In the genomic region with DNA sequence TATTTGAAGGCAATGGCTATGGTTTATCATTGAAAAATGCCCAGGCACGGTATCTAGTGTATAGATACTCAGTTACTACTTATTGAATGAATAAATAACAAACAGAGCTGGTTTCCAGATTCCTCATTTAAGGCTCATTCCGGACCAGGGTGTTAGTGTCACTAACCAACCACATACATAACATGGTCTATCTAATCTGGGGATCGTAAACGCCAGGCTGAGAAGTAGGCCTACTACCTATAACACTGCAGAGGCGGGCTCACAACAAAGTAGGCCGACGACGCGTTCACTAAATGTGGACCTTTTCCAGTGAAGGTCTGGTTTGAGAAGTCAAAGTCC, we compare ENCODE assay signal across 8 cellular contexts. TPM values are rescaled to one million over a fixed set of nuclear protein-coding genes. Genes with fewer than 3 reads are reported as not detected.
DNase-seq lines count a peak whose midpoint lies in the region; ATAC-seq and TF ChIP-seq lines count a peak whose summit lies in the region.

No MANE protein-coding gene starts in this region.

- H3K36me3 Mint-ChIP-seq in endodermal cell (ENCODE audit: low read depth) = peaks cover 26% of the 10 kb centered on the region

- peak overlapping the region; percentile 34 for H2BK5ac ChIP-seq in trophoblast cell (ENCODE audit: low read depth, low read length, poor library complexity)

- no peaks in the 10 kb centered on the region for H3K9me3 Mint-ChIP-seq in endodermal cell

- no peak overlapping the region for H2BK120ac ChIP-seq in trophoblast cell (ENCODE audit: insufficient read depth, low read length, poor library complexity)

- H3K9me2 ChIP-seq in Karpas-422 (replicated peaks; ENCODE audit: insufficient read depth, low read length) = no peaks in the 10 kb centered on the region

- H3K18ac ChIP-seq in trophoblast cell (ENCODE audit: low read length) = peak overlapping the region; percentile 18

- peaks cover 9% of the 10 kb centered on the region for H3K4me1 Mint-ChIP-seq in endodermal cell

- DNase-seq in Karpas-422 (no peak), endodermal cell (no peak), trophoblast cell (no peak), DMS114 treated with DMSO at 0.1 percent for 48 hours (lab: John Stamatoyannopoulos, UW; ENCODE audit: unreplicated experiment) (no peak), NCI-H2171 treated with DMSO at 0.1 percent for 48 hours (lab: John Stamatoyannopoulos, UW) (no peak), OCI-M2 (lab: John Stamatoyannopoulos, UW; ENCODE audit: unreplicated experiment) (no peak)

- H3K36me3 ChIP-seq in Karpas-422 (ENCODE audit: insufficient read depth, low read length) (peaks cover 13% of the 10 kb centered on the region; the same call in 1 of the 2 replicates), endodermal cell (ENCODE audit: control insufficient read depth, insufficient read depth, low read length) (peaks cover 29% of the 10 kb centered on the region), trophoblast cell (ENCODE audit: control insufficient read depth in 1 of 2, insufficient read depth in 2 of 2, low read length in 2 of 2) (peaks cover 0 to 4% of the 10 kb centered on the region in 2 experiments)

- H3K79me2 ChIP-seq in Karpas-422 (ENCODE audit: low read length) (peaks cover 29% of the 10 kb centered on the region), trophoblast cell (ENCODE audit: control insufficient read depth, insufficient read depth, low read length, poor library complexity) (no peaks in the 10 kb centered on the region)

- H3K4me3 ChIP-seq in Karpas-422 (ENCODE audit: low read length) (peak overlapping the region; percentile 85), endodermal cell (ENCODE audit: low read length) (peak overlapping the region; percentile 98), trophoblast cell (ENCODE audit: low read depth, low read length) (peak overlapping the region; percentile 99)

- no peaks in the 10 kb centered on the region for H3K27me3 Mint-ChIP-seq in endodermal cell (ENCODE audit: insufficient read depth)

- H3K14ac ChIP-seq in trophoblast cell (ENCODE audit: low read length) = peak overlapping the region; percentile 40

- H3K9ac ChIP-seq in Karpas-422 (ENCODE audit: low read length) (peak overlapping the region; percentile 84), endodermal cell (ENCODE audit: extremely low read depth, low read length, poor library complexity, severe bottlenecking) (peak overlapping the region; percentile 86), trophoblast cell (ENCODE audit: low read length) (peak overlapping the region; percentile 84)

- H4K20me1 ChIP-seq in Karpas-422 (ENCODE audit: insufficient read depth, low read depth, low read length) = no peaks in the 10 kb centered on the region

- H3K4me1 ChIP-seq in Karpas-422 (ENCODE audit: low read length) (peaks cover 18% of the 10 kb centered on the region), endodermal cell (ENCODE audit: control insufficient read depth, insufficient read depth, low read length) (peaks cover 4% of the 10 kb centered on the region), trophoblast cell (ENCODE audit: control insufficient read depth in 1 of 2, insufficient read depth in 2 of 2, low read length in 2 of 2) (peaks cover 3 to 5% of the 10 kb centered on the region in 2 experiments)

- H3K9me3 ChIP-seq in Karpas-422 (ENCODE audit: low read length) (no peaks in the 10 kb centered on the region), endodermal cell (ENCODE audit: control insufficient read depth, low read length) (no peaks in the 10 kb centered on the region), trophoblast cell (ENCODE audit: insufficient read depth, low read depth, low read length) (peaks cover 2% of the 10 kb centered on the region)

- peaks cover 5% of the 10 kb centered on the region for H3K79me1 ChIP-seq in trophoblast cell (ENCODE audit: low read length)

- H2AFZ ChIP-seq in Karpas-422 (ENCODE audit: low read length) (peak overlapping the region; percentile 47), trophoblast cell (ENCODE audit: insufficient read depth, low read length, poor library complexity) (peak overlapping the region; percentile 32)

- ATAC-seq in GM19455 (IDR thresholded peaks at IDR 0.05; ENCODE audit: unreplicated experiment) (peak; percentile 27), GM21717 (IDR thresholded peaks at IDR 0.05; ENCODE audit: unreplicated experiment) (no peak)

- peak overlapping the region; percentile 85 for H3K4me3 Mint-ChIP-seq in endodermal cell

- peak overlapping the region; percentile 19 for H3K4ac ChIP-seq in trophoblast cell (ENCODE audit: low read depth, low read length)

- H4K91ac ChIP-seq in trophoblast cell (ENCODE audit: low read depth, low read length) = peak overlapping the region; percentile 32

- H3K4me2 ChIP-seq in Karpas-422 (ENCODE audit: low read depth, low read length, poor library complexity, severe bottlenecking) = peak overlapping the region; percentile 78
- peak overlapping the region; percentile 84 for H3K4me2 ChIP-seq in trophoblast cell (ENCODE audit: low read length)

- H2AK5ac ChIP-seq in trophoblast cell (ENCODE audit: low read length) = peak overlapping the region; percentile 36

- peak overlapping the region; percentile 82 for H4K8ac ChIP-seq in trophoblast cell (ENCODE audit: low read depth, low read length)

- TF ChIP-seq CTCF in endodermal cell (conservative IDR thresholded peaks at IDR 0.05) = no peak

- peak overlapping the region; percentile 45 for H4K12ac ChIP-seq in trophoblast cell (ENCODE audit: low read depth, low read length)

- H3K23ac ChIP-seq in trophoblast cell (ENCODE audit: low read length) = no peak overlapping the region

- peak overlapping the region; percentile 88 for H3K27ac Mint-ChIP-seq in endodermal cell

- peak overlapping the region; percentile 24; the same call in 1 of the 2 replicates for H3K27ac ChIP-seq in Karpas-422 (ENCODE audit: low read length)
- peak overlapping the region; percentile 55 for H3K27ac ChIP-seq in endodermal cell (ENCODE audit: low read depth, low read length)
- H3K27ac ChIP-seq in trophoblast cell (ENCODE audit: low read depth, low read length) = peak overlapping the region; percentile 45

- H2BK12ac ChIP-seq in trophoblast cell (ENCODE audit: low read length) = no peak overlapping the region

- H3K27me3 ChIP-seq in Karpas-422 (ENCODE audit: low read length) (no peaks in the 10 kb centered on the region), endodermal cell (ENCODE audit: control insufficient read depth, insufficient read depth, low read length, poor library complexity, severe bottlenecking) (no peaks in the 10 kb centered on the region), trophoblast cell (ENCODE audit: insufficient read depth, low read length) (no peaks in the 10 kb centered on the region)

- 3% methylated on average over 9 of the region's 9 CpGs; no CpG with 5 or more reads in 1 of the 2 experiments for WGBS in endodermal cell (ENCODE audit: insufficient coverage in 1 of 2, insufficient read length in 1 of 2), 2 experiments
- no CpG with 5 or more reads among the region's 9 CpGs for WGBS in trophoblast cell (ENCODE audit: extremely low coverage, insufficient coverage, insufficient read length)

RNA-seq across cellular contexts. Expression of a gene that starts 0.4 kb away (rescaled TPM):
- total RNA-seq in Karpas-422 (2014; rRNA removed; shearing (Covaris generic); ENCODE audit: low replicate concordance) = 24.0 and 47.8 TPM in 2 replicates
- total RNA-seq in endodermal cell = 100 to 1,000 TPM in 1 of 2 donors, 10 to 100 TPM in 1; 74.7 to 102 TPM
- polyA plus RNA-seq in endodermal cell (2013, experiment 1 of 2) = 133 TPM
- polyA plus RNA-seq in endodermal cell (2013, experiment 2 of 2) = 120 TPM
- polyA plus RNA-seq in trophoblast cell (2013) = 126 and 134 TPM in 2 replicates

RNA-seq across cellular contexts. Expression of a gene that starts 5.5 kb away (rescaled TPM):
- total RNA-seq in Karpas-422 (2014; rRNA removed; shearing (Covaris generic); ENCODE audit: low replicate concordance) = 32.9 and 41.4 TPM in 2 replicates
- total RNA-seq in endodermal cell = 10 to 100 TPM; 44.0 to 54.5 TPM
- polyA plus RNA-seq in endodermal cell (2013, experiment 1 of 2) = 28.2 TPM
- polyA plus RNA-seq in endodermal cell (2013, experiment 2 of 2) = 20.6 TPM
- 19.8 and 22.5 TPM in 2 replicates for polyA plus RNA-seq in trophoblast cell (2013)
